Comparison of ENCODE assay signal across 11 cellular contexts in genomic region chr13:49314344-49314882, GRCh38.
DNase-seq lines count a peak whose midpoint lies in the region; ATAC-seq lines count a peak whose summit lies in the region.
"Had no signal": no experiment of that assay in that cellular context is flagged by ENCODE, and none has a peak within 500 bp of the region (broad histone marks: within the 10 kb centered on the region; RNA-seq: fewer than 3 reads in every experiment).

No MANE protein-coding gene starts in this region.

- peaks cover 12% of the 10 kb centered on the region for H3K4me1 Mint-ChIP-seq in activated CD8-positive, alpha-beta memory T cell treated with anti-CD3 and anti-CD28 coated beads, Interleukin-2, amount 10 ng/mL, durations not matched to agents 7 days and 5 days
- no peaks in the 10 kb centered on the region for H3K4me1 Mint-ChIP-seq in activated naive CD4-positive, alpha-beta T cell treated with anti-CD3 and anti-CD28 coated beads, Interleukin-2, amount 10 ng/mL, durations not matched to agents 7 days and 5 days
- peaks cover 9% of the 10 kb centered on the region for H3K4me1 Mint-ChIP-seq in activated T-cell treated with anti-CD3 and anti-CD28 coated beads, Interleukin-2, amount 50 U/mL, for 72 hours (ENCODE audit: low read depth)

- CTCF ChIA-PET in activated CD8-positive, alpha-beta memory T cell treated with anti-CD3 and anti-CD28 coated beads, Interleukin-2, amount 10 ng/mL, durations not matched to agents 7 days and 5 days (lab: Charles Lee): interaction anchor here (0.7 to 1.8 kb wide), 3 partner anchors 14 to 293 kb away, joined by 3 to 5 read pairs (median 3); no protein-coding TSS in a partner anchor
- CTCF ChIA-PET in activated naive CD4-positive, alpha-beta T cell treated with anti-CD3 and anti-CD28 coated beads, Interleukin-2, amount 10 ng/mL, durations not matched to agents 7 days and 5 days (lab: Charles Lee): no interaction called here

- H3K36me3 Mint-ChIP-seq in activated CD8-positive, alpha-beta memory T cell treated with anti-CD3 and anti-CD28 coated beads, Interleukin-2, amount 10 ng/mL, durations not matched to agents 7 days and 5 days: no peaks in the 10 kb centered on the region
- no peaks in the 10 kb centered on the region for H3K36me3 Mint-ChIP-seq in activated naive CD4-positive, alpha-beta T cell treated with anti-CD3 and anti-CD28 coated beads, Interleukin-2, amount 10 ng/mL, durations not matched to agents 7 days and 5 days
- no peaks in the 10 kb centered on the region for H3K36me3 Mint-ChIP-seq in activated T-cell treated with anti-CD3 and anti-CD28 coated beads, Interleukin-2, amount 50 U/mL, for 72 hours (ENCODE audit: insufficient read depth in 2 of 2)

- peak overlapping the region; percentile 18 to 24 for H3K4me3 ChIP-seq in duodenal mucosa (ENCODE audit: low read depth in 1 of 2, low read length in 2 of 2)
- no peak overlapping the region for H3K4me3 ChIP-seq in muscle layer of colon (ENCODE audit: low read depth in 1 of 2, low read length in 2 of 2)
- no peak overlapping the region for H3K4me3 ChIP-seq in urinary bladder (ENCODE audit: low read depth, low read length)

- H3K36me3 ChIP-seq in duodenal mucosa (ENCODE audit: control insufficient read depth in 1 of 2, insufficient read depth in 2 of 2, low read length in 2 of 2) (peaks cover 0 to 3% of the 10 kb centered on the region in 2 donors), muscle layer of colon (ENCODE audit: insufficient read depth, low read length) (peaks cover 27% of the 10 kb centered on the region), urinary bladder (ENCODE audit: insufficient read depth) (no peaks in the 10 kb centered on the region)

- WGBS in urinary bladder: 51% methylated on average over 6 of the region's 6 CpGs

- H3K27ac ChIP-seq in duodenal mucosa (ENCODE audit: low read depth, low read length) (peak overlapping the region; percentile 30), muscle layer of colon (ENCODE audit: low read depth, low read length) (peak overlapping the region; percentile 22), urinary bladder (ENCODE audit: low read depth) (peak overlapping the region; percentile 42)

- no peaks in the 10 kb centered on the region for H3K27me3 Mint-ChIP-seq in activated CD8-positive, alpha-beta memory T cell treated with anti-CD3 and anti-CD28 coated beads, Interleukin-2, amount 10 ng/mL, durations not matched to agents 7 days and 5 days
- H3K27me3 Mint-ChIP-seq in activated naive CD4-positive, alpha-beta T cell treated with anti-CD3 and anti-CD28 coated beads, Interleukin-2, amount 10 ng/mL, durations not matched to agents 7 days and 5 days: no peaks in the 10 kb centered on the region
- H3K27me3 Mint-ChIP-seq in activated T-cell treated with anti-CD3 and anti-CD28 coated beads, Interleukin-2, amount 50 U/mL, for 72 hours (ENCODE audit: low read depth): no peaks in the 10 kb centered on the region
- H3K27me3 Mint-ChIP-seq: effector memory CD8-positive, alpha-beta T cell had no signal

- H3K9ac ChIP-seq in duodenal mucosa (ENCODE audit: low read depth in 1 of 2, low read length in 2 of 2) (no peak overlapping the region), muscle layer of colon (ENCODE audit: low read length) (no peak overlapping the region)

- no peaks in the 10 kb centered on the region for H3K9me3 Mint-ChIP-seq in activated CD8-positive, alpha-beta memory T cell treated with anti-CD3 and anti-CD28 coated beads, Interleukin-2, amount 10 ng/mL, durations not matched to agents 7 days and 5 days (ENCODE audit: low read depth)
- no peaks in the 10 kb centered on the region for H3K9me3 Mint-ChIP-seq in activated naive CD4-positive, alpha-beta T cell treated with anti-CD3 and anti-CD28 coated beads, Interleukin-2, amount 10 ng/mL, durations not matched to agents 7 days and 5 days
- H3K9me3 Mint-ChIP-seq in activated T-cell treated with anti-CD3 and anti-CD28 coated beads, Interleukin-2, amount 50 U/mL, for 72 hours: no peaks in the 10 kb centered on the region
- H3K9me3 Mint-ChIP-seq: effector memory CD8-positive, alpha-beta T cell had no signal

- no peak for DNase-seq in activated CD8-positive, alpha-beta memory T cell treated with anti-CD3 and anti-CD28 coated beads, Interleukin-2, amount 10 ng/mL, durations not matched to agents 7 days and 5 days
- no peak for DNase-seq in activated CD8-positive, alpha-beta memory T cell treated with anti-CD3 and anti-CD28 coated beads, Interleukin-2, amount 50 U/mL, for 48 hours
- DNase-seq in GM19238 (ENCODE audit: insufficient read length, low spot score): no peak
- no peak for DNase-seq in activated naive CD4-positive, alpha-beta T cell treated with anti-CD3 and anti-CD28 coated beads, Interleukin-2, amount 10 ng/mL, durations not matched to agents 7 days and 5 days
- no peak for DNase-seq in activated T-cell treated with anti-CD3 and anti-CD28 coated beads, Interleukin-2, amount 50 U/mL, for 72 hours
- DNase-seq: effector memory CD8-positive, alpha-beta T cell; NCI-H1694 treated with DMSO at 0.1 percent for 48 hours; T-helper 1 cell had no signal

- H3K27ac Mint-ChIP-seq in activated CD8-positive, alpha-beta memory T cell treated with anti-CD3 and anti-CD28 coated beads, Interleukin-2, amount 10 ng/mL, durations not matched to agents 7 days and 5 days: no peak overlapping the region
- no peak overlapping the region for H3K27ac Mint-ChIP-seq in activated naive CD4-positive, alpha-beta T cell treated with anti-CD3 and anti-CD28 coated beads, Interleukin-2, amount 10 ng/mL, durations not matched to agents 7 days and 5 days
- no peak overlapping the region for H3K27ac Mint-ChIP-seq in activated T-cell treated with anti-CD3 and anti-CD28 coated beads, Interleukin-2, amount 50 U/mL, for 72 hours

- peak; percentile 58 for ATAC-seq in activated CD8-positive, alpha-beta memory T cell treated with anti-CD3 and anti-CD28 coated beads, Interleukin-2, amount 10 ng/mL, durations not matched to agents 7 days and 5 days
- ATAC-seq in activated T-cell treated with anti-CD3 and anti-CD28 coated beads, Interleukin-2, amount 50 U/mL, for 72 hours (replicated peaks in 1 of 2): no peak
- ATAC-seq: effector memory CD8-positive, alpha-beta T cell had no signal

- H3K4me3 Mint-ChIP-seq in activated CD8-positive, alpha-beta memory T cell treated with anti-CD3 and anti-CD28 coated beads, Interleukin-2, amount 10 ng/mL, durations not matched to agents 7 days and 5 days: no peak overlapping the region
- no peak overlapping the region for H3K4me3 Mint-ChIP-seq in activated naive CD4-positive, alpha-beta T cell treated with anti-CD3 and anti-CD28 coated beads, Interleukin-2, amount 10 ng/mL, durations not matched to agents 7 days and 5 days
- no peak overlapping the region for H3K4me3 Mint-ChIP-seq in activated T-cell treated with anti-CD3 and anti-CD28 coated beads, Interleukin-2, amount 50 U/mL, for 72 hours
- H3K4me3 Mint-ChIP-seq: effector memory CD8-positive, alpha-beta T cell had no signal

- H3K27me3 ChIP-seq in duodenal mucosa (ENCODE audit: control insufficient read depth in 1 of 2, insufficient read depth in 2 of 2, low read length in 2 of 2) (no peaks in the 10 kb centered on the region), muscle layer of colon (ENCODE audit: control insufficient read depth in 1 of 2, insufficient read depth in 2 of 2, low read length in 2 of 2) (no peaks in the 10 kb centered on the region)

- H3K4me1 ChIP-seq in duodenal mucosa (ENCODE audit: control insufficient read depth in 1 of 2, insufficient read depth in 2 of 2, low read length in 2 of 2) (peaks cover 7 to 8% of the 10 kb centered on the region in 2 donors), muscle layer of colon (ENCODE audit: insufficient read depth, low read length) (peaks cover 26% of the 10 kb centered on the region), urinary bladder (ENCODE audit: insufficient read depth) (no peaks in the 10 kb centered on the region)

- H3K9me3 ChIP-seq in duodenal mucosa (ENCODE audit: control insufficient read depth in 1 of 2, low read length in 2 of 2) (no peaks in the 10 kb centered on the region), muscle layer of colon (ENCODE audit: low read length) (no peaks in the 10 kb centered on the region)

Comparison
In these comparisons a context has a peak if more than half of its experiments do, and no peak if none do; other contexts are left out.
1. H3K4me3 ChIP-seq: peak in duodenal mucosa (2 of 2); none in muscle layer of colon (0 of 2) and urinary bladder (single experiment).
2. Peak in every context shown above with its lines, with median percentiles within 50 percentile points of each other: H3K27ac ChIP-seq.